ENCODE assay signal across 8 cellular contexts in the genomic region with DNA sequence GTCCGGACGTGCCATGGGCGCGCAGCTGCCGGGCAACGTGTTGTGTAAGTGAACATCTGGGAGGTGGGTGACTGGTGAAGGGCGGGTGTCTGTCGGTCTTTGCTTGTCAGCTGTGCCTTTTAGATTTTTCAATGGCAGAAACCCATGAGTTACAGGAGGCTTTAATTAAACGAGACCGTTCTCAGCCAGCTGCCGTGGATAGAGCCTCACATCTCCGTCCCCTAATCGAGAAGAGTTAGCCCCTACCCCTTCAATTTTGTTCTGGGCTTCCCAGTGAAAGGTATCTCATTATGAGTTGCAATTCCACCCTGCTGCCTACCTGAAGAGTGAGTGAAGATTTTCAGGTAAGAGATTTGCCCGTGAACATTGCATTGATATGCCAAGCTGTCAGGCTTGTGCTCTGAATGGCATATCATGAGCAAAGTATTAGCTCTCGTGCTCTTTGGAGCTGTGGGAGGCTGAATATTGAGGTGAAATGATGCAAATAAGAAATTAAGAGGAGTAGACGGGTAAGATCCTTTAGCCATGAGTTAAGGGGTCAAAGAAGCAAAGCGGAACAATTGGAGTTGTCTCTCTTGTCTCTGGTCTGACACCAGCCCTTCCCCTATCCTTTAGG.
DNase-seq lines count a peak whose midpoint lies in the region; ATAC-seq and TF ChIP-seq lines count a peak whose summit lies in the region.

No MANE protein-coding gene starts in this region.

- H3K9me3 ChIP-seq in BE2C (no peaks in the 10 kb centered on the region), ascending aorta (no peaks in the 10 kb centered on the region), liver (ENCODE audit: control insufficient read depth in 4 of 4, low read length in 3 of 4) (no peaks in the 10 kb centered on the region)

- TF ChIP-seq CTCF in BE2C (IDR thresholded peaks at IDR 0.05; ENCODE audit: low read depth, low read length), result no peak
- TF ChIP-seq CTCF in ascending aorta (IDR thresholded peaks at IDR 0.05), result no peak
- TF ChIP-seq CTCF in liver (IDR thresholded peaks at IDR 0.05; ENCODE audit: low read depth, low read length, missing input control), result no peak

- H3K4me1 ChIP-seq in BE2C, result no peaks in the 10 kb centered on the region; the same call in 1 of the 2 replicates
- peaks cover 0 to 3% of the 10 kb centered on the region in 2 donors for H3K4me1 ChIP-seq in ascending aorta
- H3K4me1 ChIP-seq in liver (ENCODE audit: control insufficient read depth in 4 of 4, insufficient read depth in 4 of 4, low read length in 3 of 4), result peaks cover 0 to 10% (median 3%) of the 10 kb centered on the region in 4 donors

- peak overlapping the region; percentile 86 to 95 for H3K27ac ChIP-seq in ascending aorta
- H3K27ac ChIP-seq in liver (ENCODE audit: low read depth in 1 of 2, low read length in 2 of 2), result peak overlapping the region; percentile 59 to 69

- H3K27me3 ChIP-seq in BE2C, result no peaks in the 10 kb centered on the region
- no peaks in the 10 kb centered on the region for H3K27me3 ChIP-seq in ascending aorta
- H3K27me3 ChIP-seq in liver (ENCODE audit: control insufficient read depth in 4 of 4, insufficient read depth in 4 of 4, low read length in 3 of 4), result no peaks in the 10 kb centered on the region

- no peaks in the 10 kb centered on the region for H3K36me3 ChIP-seq in BE2C
- no peaks in the 10 kb centered on the region for H3K36me3 ChIP-seq in ascending aorta
- H3K36me3 ChIP-seq in liver (ENCODE audit: control insufficient read depth in 4 of 4, insufficient read depth in 3 of 4, low read depth in 1 of 4, low read length in 3 of 4), result no peaks in the 10 kb centered on the region

- H3K4me3 ChIP-seq in BE2C (ENCODE audit: low read depth, low read length), result peak overlapping the region; percentile 66
- peak overlapping the region; percentile 81 to 89 for H3K4me3 ChIP-seq in ascending aorta
- H3K4me3 ChIP-seq in liver (ENCODE audit: low read depth in 1 of 3, low read length in 3 of 3), result peak overlapping the region in 2 of 3 donors; percentile 50 to 74

- no peak overlapping the region for H3K9ac ChIP-seq in liver (ENCODE audit: low read depth in 1 of 2, low read length in 2 of 2)

- intact Hi-C loops in ascending aorta (cut with DNase I), result no loop called here

- TF ChIP-seq RAD21 in liver (IDR thresholded peaks at IDR 0.05), result no peak

- DNase-seq in BE2C (no peak), ascending aorta (ENCODE audit: low spot score in 2 of 2) (no peak), superior temporal gyrus (ENCODE audit: extremely low spot score) (peak; percentile 71), A172 (ENCODE audit: low spot score) (no peak)
- no peak for DNase-seq in NK-92 treated with Interleukin-12 subunit alpha and Interleukin-12 subunit beta, amount 100 ng/mL, for 24 hours (lab: John Stamatoyannopoulos, UW)

- peak; percentile 25 for ATAC-seq in GM18867 (IDR thresholded peaks at IDR 0.05; ENCODE audit: unreplicated experiment)
- peak; percentile 26 for ATAC-seq in HG03571 (IDR thresholded peaks at IDR 0.05; ENCODE audit: unreplicated experiment)

- WGBS in liver, result 17% methylated on average over 17 of the region's 17 CpGs

TF ChIP-seq in liver, 16 proteins besides CTCF, POLR2A, EP300 and RAD21:
- TF ChIP-seq, protein P1, sequence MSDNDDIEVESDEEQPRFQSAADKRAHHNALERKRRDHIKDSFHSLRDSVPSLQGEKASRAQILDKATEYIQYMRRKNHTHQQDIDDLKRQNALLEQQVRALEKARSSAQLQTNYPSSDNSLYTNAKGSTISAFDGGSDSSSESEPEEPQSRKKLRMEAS (IDR thresholded peaks at IDR 0.05), result no peak
- TF ChIP-seq EGR1 (IDR thresholded peaks at IDR 0.05; ENCODE audit: low read depth in 2 of 2) (no peak), NR2F2 (IDR thresholded peaks at IDR 0.05) (no peak), FOXA1 (IDR thresholded peaks at IDR 0.05) (no peak), JUND (IDR thresholded peaks at IDR 0.05) (no peak), SP1 (IDR thresholded peaks at IDR 0.05) (no peak), FOXA2 (IDR thresholded peaks at IDR 0.05) (no peak), GABPA (IDR thresholded peaks at IDR 0.05 in 1 of 2, conservative IDR thresholded peaks at IDR 0.05 in 1 of 2) (no peak), RXRA (IDR thresholded peaks at IDR 0.05) (no peak), TAF1 (conservative IDR thresholded peaks at IDR 0.05) (no peak), HNF4A (conservative IDR thresholded peaks at IDR 0.05) (no peak), HNF4G (IDR thresholded peaks at IDR 0.05) (no peak)
- TF ChIP-seq, protein P2, sequence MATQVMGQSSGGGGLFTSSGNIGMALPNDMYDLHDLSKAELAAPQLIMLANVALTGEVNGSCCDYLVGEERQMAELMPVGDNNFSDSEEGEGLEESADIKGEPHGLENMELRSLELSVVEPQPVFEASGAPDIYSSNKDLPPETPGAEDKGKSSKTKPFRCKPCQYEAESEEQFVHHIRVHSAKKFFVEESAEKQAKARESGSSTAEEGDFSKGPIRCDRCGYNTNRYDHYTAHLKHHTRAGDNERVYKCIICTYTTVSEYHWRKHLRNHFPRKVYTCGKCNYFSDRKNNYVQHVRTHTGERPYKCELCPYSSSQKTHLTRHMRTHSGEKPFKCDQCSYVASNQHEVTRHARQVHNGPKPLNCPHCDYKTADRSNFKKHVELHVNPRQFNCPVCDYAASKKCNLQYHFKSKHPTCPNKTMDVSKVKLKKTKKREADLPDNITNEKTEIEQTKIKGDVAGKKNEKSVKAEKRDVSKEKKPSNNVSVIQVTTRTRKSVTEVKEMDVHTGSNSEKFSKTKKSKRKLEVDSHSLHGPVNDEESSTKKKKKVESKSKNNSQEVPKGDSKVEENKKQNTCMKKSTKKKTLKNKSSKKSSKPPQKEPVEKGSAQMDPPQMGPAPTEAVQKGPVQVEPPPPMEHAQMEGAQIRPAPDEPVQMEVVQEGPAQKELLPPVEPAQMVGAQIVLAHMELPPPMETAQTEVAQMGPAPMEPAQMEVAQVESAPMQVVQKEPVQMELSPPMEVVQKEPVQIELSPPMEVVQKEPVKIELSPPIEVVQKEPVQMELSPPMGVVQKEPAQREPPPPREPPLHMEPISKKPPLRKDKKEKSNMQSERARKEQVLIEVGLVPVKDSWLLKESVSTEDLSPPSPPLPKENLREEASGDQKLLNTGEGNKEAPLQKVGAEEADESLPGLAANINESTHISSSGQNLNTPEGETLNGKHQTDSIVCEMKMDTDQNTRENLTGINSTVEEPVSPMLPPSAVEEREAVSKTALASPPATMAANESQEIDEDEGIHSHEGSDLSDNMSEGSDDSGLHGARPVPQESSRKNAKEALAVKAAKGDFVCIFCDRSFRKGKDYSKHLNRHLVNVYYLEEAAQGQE (IDR thresholded peaks at IDR 0.05), result no peak
- TF ChIP-seq, protein P3, sequence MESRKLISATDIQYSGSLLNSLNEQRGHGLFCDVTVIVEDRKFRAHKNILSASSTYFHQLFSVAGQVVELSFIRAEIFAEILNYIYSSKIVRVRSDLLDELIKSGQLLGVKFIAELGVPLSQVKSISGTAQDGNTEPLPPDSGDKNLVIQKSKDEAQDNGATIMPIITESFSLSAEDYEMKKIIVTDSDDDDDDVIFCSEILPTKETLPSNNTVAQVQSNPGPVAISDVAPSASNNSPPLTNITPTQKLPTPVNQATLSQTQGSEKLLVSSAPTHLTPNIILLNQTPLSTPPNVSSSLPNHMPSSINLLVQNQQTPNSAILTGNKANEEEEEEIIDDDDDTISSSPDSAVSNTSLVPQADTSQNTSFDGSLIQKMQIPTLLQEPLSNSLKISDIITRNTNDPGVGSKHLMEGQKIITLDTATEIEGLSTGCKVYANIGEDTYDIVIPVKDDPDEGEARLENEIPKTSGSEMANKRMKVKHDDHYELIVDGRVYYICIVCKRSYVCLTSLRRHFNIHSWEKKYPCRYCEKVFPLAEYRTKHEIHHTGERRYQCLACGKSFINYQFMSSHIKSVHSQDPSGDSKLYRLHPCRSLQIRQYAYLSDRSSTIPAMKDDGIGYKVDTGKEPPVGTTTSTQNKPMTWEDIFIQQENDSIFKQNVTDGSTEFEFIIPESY (IDR thresholded peaks at IDR 0.05), result no peak
TF ChIP-seq in liver: peak in this region for 0.
